In the genomic region with DNA sequence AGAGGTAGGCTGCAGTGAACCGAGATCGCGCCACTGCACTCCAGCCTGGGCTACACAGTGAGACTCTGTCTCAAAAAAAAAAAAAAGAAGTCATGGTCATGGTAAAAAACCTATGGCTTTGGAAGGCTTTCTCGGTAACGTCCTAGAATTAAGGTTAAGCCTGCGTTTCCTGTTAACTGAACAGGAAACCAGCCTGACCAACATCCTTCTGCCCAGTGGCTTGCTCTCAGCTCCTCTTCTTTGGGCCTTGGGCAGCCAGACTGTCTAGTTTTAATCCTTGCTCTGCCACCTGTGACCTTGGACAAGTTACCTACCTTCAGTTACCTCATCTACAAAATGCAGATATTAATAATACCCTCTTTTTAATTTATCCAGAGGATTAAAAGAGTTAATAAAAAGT, we compare ENCODE assay signal across 2 cellular contexts. TPM values are rescaled to one million over a fixed set of nuclear protein-coding genes. Genes with fewer than 3 reads are reported as not detected.
"Had no signal": no experiment of that assay in that cellular context is flagged by ENCODE, and none has a peak within 500 bp of the region (broad histone marks: within the 10 kb centered on the region; RNA-seq: fewer than 3 reads in every experiment).

No MANE protein-coding gene starts in this region.

RNA-seq across cellular contexts. Expression of a gene that starts 6.7 kb away (rescaled TPM):
- total RNA-seq: HT-29 had no signal

RNA-seq across cellular contexts. Expression of a gene that starts 27.4 kb away (rescaled TPM):
- total RNA-seq: HT-29, SJSA1 had no signal
